Comparison of ENCODE assay signal across 1 cellular context in the genomic region with DNA sequence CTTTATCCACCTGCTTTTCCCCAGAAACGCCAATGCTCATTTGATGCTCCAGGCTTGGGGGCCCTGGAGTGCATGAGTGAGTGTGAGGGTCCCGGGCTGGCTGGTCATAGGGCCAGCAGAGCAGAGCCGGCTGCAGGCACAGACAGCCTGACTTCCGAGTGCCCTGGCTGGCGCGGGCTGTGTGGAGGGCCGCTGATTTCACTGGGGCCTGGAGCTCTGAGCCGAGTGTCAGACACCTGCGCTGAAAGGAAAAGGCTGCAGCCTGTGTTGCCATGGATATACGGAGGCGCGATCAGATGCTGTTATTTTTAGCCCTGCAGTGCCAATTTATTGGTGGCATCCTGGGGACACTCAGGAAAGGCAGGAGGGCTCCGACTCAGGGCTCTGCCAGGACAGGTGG.
TF ChIP-seq lines count a peak whose summit lies in the region.

No MANE protein-coding gene starts in this region.

TF ChIP-seq in GM23338, 12 proteins besides CTCF, POLR2A, EP300 and RAD21 (continued from another document):
- TF ChIP-seq, protein P1, sequence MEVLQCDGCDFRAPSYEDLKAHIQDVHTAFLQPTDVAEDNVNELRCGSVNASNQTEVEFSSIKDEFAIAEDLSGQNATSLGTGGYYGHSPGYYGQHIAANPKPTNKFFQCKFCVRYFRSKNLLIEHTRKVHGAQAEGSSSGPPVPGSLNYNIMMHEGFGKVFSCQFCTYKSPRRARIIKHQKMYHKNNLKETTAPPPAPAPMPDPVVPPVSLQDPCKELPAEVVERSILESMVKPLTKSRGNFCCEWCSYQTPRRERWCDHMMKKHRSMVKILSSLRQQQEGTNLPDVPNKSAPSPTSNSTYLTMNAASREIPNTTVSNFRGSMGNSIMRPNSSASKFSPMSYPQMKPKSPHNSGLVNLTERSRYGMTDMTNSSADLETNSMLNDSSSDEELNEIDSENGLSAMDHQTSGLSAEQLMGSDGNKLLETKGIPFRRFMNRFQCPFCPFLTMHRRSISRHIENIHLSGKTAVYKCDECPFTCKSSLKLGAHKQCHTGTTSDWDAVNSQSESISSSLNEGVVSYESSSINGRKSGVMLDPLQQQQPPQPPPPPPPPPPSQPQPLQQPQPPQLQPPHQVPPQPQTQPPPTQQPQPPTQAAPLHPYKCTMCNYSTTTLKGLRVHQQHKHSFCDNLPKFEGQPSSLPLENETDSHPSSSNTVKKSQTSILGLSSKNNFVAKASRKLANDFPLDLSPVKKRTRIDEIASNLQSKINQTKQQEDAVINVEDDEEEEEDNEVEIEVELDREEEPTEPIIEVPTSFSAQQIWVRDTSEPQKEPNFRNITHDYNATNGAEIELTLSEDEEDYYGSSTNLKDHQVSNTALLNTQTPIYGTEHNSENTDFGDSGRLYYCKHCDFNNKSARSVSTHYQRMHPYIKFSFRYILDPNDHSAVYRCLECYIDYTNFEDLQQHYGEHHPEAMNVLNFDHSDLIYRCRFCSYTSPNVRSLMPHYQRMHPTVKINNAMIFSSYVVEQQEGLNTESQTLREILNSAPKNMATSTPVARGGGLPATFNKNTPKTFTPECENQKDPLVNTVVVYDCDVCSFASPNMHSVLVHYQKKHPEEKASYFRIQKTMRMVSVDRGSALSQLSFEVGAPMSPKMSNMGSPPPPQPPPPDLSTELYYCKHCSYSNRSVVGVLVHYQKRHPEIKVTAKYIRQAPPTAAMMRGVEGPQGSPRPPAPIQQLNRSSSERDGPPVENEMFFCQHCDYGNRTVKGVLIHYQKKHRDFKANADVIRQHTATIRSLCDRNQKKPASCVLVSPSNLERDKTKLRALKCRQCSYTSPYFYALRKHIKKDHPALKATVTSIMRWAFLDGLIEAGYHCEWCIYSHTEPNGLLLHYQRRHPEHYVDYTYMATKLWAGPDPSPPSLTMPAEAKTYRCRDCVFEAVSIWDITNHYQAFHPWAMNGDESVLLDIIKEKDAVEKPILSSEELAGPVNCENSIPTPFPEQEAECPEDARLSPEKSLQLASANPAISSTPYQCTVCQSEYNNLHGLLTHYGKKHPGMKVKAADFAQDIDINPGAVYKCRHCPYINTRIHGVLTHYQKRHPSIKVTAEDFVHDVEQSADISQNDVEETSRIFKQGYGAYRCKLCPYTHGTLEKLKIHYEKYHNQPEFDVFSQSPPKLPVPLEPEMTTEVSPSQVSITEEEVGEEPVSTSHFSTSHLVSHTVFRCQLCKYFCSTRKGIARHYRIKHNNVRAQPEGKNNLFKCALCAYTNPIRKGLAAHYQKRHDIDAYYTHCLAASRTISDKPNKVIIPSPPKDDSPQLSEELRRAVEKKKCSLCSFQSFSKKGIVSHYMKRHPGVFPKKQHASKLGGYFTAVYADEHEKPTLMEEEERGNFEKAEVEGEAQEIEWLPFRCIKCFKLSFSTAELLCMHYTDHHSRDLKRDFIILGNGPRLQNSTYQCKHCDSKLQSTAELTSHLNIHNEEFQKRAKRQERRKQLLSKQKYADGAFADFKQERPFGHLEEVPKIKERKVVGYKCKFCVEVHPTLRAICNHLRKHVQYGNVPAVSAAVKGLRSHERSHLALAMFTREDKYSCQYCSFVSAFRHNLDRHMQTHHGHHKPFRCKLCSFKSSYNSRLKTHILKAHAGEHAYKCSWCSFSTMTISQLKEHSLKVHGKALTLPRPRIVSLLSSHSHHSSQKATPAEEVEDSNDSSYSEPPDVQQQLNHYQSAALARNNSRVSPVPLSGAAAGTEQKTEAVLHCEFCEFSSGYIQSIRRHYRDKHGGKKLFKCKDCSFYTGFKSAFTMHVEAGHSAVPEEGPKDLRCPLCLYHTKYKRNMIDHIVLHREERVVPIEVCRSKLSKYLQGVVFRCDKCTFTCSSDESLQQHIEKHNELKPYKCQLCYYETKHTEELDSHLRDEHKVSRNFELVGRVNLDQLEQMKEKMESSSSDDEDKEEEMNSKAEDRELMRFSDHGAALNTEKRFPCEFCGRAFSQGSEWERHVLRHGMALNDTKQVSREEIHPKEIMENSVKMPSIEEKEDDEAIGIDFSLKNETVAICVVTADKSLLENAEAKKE (CRISPR knock-in tag; IDR thresholded peaks at IDR 0.05), result no peak
- no peak for TF ChIP-seq ZNF114 (CRISPR knock-in tag; IDR thresholded peaks at IDR 0.05)
- no peak for TF ChIP-seq ZNF331 (CRISPR knock-in tag; IDR thresholded peaks at IDR 0.05; ENCODE audit: low read depth)
- TF ChIP-seq EZH2phosphoT487 (IDR thresholded peaks at IDR 0.05; ENCODE audit: unreplicated experiment), result no peak
